ENCODE assay signal across 3 cellular contexts in the genomic region with DNA sequence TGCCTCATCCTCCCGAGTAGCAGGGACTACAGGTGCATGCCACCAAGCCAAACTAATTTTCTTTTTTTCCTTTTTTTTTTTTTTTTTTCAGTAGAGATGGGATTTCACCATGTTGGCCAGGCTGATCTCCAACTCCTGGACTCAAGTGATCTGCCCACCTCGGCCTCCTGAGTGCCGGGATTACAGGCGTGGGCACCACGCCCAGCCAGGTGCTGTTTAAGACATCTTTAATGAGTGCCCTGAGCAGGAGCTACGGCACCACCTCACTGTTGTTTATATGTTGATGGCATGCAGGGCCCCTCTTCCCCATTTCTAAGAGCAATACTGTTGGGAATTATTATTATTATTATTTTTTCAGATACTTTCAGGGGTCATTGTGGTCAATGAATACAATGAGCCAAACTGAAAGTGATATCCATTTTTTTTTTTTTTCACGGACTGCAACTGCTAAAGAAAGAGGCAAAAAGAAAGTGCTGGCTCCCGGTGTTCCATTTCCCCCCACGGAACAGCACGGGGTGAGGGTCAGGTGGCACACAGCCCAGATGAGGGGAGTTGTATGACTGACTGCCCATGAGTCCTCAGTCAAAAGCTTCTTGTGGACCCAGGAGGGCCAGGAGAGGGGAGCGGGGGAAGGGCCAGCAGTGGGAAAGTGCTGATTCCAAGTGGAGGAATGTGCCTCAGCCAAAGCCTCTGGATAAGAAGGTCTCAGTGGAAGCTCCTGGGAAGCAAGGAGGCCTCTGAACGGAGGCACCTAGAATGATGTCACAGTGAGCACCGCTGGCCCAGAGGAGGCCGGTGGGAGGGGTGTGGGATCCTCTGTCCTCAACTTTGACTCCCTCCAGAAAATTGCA.
TF ChIP-seq lines count a peak whose summit lies in the region.

No MANE protein-coding gene starts in this region.

TF ChIP-seq in A549, 52 proteins besides CTCF, POLR2A, EP300 and RAD21:
- TF ChIP-seq EHMT2 (IDR thresholded peaks at IDR 0.05; ENCODE audit: low read depth) (no peak), JUNB (IDR thresholded peaks at IDR 0.05) (no peak), CBX2 (IDR thresholded peaks at IDR 0.05; ENCODE audit: borderline replicate concordance, low read depth) (no peak), NPAS2 (CRISPR knock-in tag; IDR thresholded peaks at IDR 0.05; ENCODE audit: borderline replicate concordance) (no peak), JUN (IDR thresholded peaks at IDR 0.05) (no peak), FOSB (CRISPR knock-in tag; IDR thresholded peaks at IDR 0.05) (no peak), NR3C1 (IDR thresholded peaks at IDR 0.05) (no peak), POLR2AphosphoS2 (conservative IDR thresholded peaks at IDR 0.05; ENCODE audit: low read length) (no peak), ZSCAN20 (CRISPR knock-in tag; IDR thresholded peaks at IDR 0.05) (no peak), PBX3 (IDR thresholded peaks at IDR 0.05) (no peak), ZNF302 (CRISPR knock-in tag; IDR thresholded peaks at IDR 0.05) (no peak)

TF ChIP-seq in GM23338, 12 proteins besides CTCF, POLR2A, EP300 and RAD21 (continues in another document):
- no peak for TF ChIP-seq POLR2AphosphoS5 (IDR thresholded peaks at IDR 0.05; ENCODE audit: low read depth)
- TF ChIP-seq ZNF462 (CRISPR knock-in tag; IDR thresholded peaks at IDR 0.05): no peak
- no peak for TF ChIP-seq CREB1 (CRISPR knock-in tag; IDR thresholded peaks at IDR 0.05; ENCODE audit: low read depth)
- TF ChIP-seq, protein P1, sequence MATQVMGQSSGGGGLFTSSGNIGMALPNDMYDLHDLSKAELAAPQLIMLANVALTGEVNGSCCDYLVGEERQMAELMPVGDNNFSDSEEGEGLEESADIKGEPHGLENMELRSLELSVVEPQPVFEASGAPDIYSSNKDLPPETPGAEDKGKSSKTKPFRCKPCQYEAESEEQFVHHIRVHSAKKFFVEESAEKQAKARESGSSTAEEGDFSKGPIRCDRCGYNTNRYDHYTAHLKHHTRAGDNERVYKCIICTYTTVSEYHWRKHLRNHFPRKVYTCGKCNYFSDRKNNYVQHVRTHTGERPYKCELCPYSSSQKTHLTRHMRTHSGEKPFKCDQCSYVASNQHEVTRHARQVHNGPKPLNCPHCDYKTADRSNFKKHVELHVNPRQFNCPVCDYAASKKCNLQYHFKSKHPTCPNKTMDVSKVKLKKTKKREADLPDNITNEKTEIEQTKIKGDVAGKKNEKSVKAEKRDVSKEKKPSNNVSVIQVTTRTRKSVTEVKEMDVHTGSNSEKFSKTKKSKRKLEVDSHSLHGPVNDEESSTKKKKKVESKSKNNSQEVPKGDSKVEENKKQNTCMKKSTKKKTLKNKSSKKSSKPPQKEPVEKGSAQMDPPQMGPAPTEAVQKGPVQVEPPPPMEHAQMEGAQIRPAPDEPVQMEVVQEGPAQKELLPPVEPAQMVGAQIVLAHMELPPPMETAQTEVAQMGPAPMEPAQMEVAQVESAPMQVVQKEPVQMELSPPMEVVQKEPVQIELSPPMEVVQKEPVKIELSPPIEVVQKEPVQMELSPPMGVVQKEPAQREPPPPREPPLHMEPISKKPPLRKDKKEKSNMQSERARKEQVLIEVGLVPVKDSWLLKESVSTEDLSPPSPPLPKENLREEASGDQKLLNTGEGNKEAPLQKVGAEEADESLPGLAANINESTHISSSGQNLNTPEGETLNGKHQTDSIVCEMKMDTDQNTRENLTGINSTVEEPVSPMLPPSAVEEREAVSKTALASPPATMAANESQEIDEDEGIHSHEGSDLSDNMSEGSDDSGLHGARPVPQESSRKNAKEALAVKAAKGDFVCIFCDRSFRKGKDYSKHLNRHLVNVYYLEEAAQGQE (IDR thresholded peaks at IDR 0.05; ENCODE audit: unreplicated experiment): no peak
- TF ChIP-seq ZNF331 (CRISPR knock-in tag; IDR thresholded peaks at IDR 0.05; ENCODE audit: low read depth): no peak
- TF ChIP-seq NANOG (IDR thresholded peaks at IDR 0.05; ENCODE audit: borderline replicate concordance): no peak

TF ChIP-seq in H1, 55 proteins besides CTCF, POLR2A, EP300 and RAD21:
- TF ChIP-seq GTF2F1 (IDR thresholded peaks at IDR 0.05; ENCODE audit: borderline replicate concordance, low read depth, low read length): no peak
- no peak for TF ChIP-seq BRCA1 (IDR thresholded peaks at IDR 0.05; ENCODE audit: low read depth, low read length)
- TF ChIP-seq SAP30 (IDR thresholded peaks at IDR 0.05; ENCODE audit: insufficient read depth, insufficient replicate concordance, low read length): no peak
- no peak for TF ChIP-seq GABPA (IDR thresholded peaks at IDR 0.05; ENCODE audit: borderline replicate concordance, insufficient read depth, low read length)
- no peak for TF ChIP-seq MAFK (IDR thresholded peaks at IDR 0.05; ENCODE audit: low read depth, low read length)
- TF ChIP-seq PHF8 (conservative IDR thresholded peaks at IDR 0.05; ENCODE audit: low read depth, low read length): no peak
- no peak for TF ChIP-seq POLR2AphosphoS5 (IDR thresholded peaks at IDR 0.05; ENCODE audit: low read depth, low read length)
- TF ChIP-seq HDAC6 (IDR thresholded peaks at IDR 0.05; ENCODE audit: low read depth, low read length): no peak
- no peak for TF ChIP-seq YY1 (IDR thresholded peaks at IDR 0.05; ENCODE audit: low read depth, low read length)
- TF ChIP-seq SIN3A (conservative IDR thresholded peaks at IDR 0.05 in 1 of 2, IDR thresholded peaks at IDR 0.05 in 1 of 2; ENCODE audit: low read depth in 1 of 2, low read length in 2 of 2): no peak
- no peak for TF ChIP-seq JUN (IDR thresholded peaks at IDR 0.05; ENCODE audit: low read depth, low read length)
- TF ChIP-seq SP1 (IDR thresholded peaks at IDR 0.05; ENCODE audit: low read depth, low read length): no peak
- no peak for TF ChIP-seq TAF7 (optimal IDR thresholded peaks at IDR 0.05; ENCODE audit: borderline replicate concordance, low read depth, low read length)
- no peak for TF ChIP-seq SIX5 (IDR thresholded peaks at IDR 0.05; ENCODE audit: low read depth, low read length)
- TF ChIP-seq CBX8 (IDR thresholded peaks at IDR 0.05; ENCODE audit: borderline replicate concordance, low read depth, low read length): no peak
- TF ChIP-seq, protein P2, sequence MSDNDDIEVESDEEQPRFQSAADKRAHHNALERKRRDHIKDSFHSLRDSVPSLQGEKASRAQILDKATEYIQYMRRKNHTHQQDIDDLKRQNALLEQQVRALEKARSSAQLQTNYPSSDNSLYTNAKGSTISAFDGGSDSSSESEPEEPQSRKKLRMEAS (IDR thresholded peaks at IDR 0.05): no peak
- TF ChIP-seq, protein P3, sequence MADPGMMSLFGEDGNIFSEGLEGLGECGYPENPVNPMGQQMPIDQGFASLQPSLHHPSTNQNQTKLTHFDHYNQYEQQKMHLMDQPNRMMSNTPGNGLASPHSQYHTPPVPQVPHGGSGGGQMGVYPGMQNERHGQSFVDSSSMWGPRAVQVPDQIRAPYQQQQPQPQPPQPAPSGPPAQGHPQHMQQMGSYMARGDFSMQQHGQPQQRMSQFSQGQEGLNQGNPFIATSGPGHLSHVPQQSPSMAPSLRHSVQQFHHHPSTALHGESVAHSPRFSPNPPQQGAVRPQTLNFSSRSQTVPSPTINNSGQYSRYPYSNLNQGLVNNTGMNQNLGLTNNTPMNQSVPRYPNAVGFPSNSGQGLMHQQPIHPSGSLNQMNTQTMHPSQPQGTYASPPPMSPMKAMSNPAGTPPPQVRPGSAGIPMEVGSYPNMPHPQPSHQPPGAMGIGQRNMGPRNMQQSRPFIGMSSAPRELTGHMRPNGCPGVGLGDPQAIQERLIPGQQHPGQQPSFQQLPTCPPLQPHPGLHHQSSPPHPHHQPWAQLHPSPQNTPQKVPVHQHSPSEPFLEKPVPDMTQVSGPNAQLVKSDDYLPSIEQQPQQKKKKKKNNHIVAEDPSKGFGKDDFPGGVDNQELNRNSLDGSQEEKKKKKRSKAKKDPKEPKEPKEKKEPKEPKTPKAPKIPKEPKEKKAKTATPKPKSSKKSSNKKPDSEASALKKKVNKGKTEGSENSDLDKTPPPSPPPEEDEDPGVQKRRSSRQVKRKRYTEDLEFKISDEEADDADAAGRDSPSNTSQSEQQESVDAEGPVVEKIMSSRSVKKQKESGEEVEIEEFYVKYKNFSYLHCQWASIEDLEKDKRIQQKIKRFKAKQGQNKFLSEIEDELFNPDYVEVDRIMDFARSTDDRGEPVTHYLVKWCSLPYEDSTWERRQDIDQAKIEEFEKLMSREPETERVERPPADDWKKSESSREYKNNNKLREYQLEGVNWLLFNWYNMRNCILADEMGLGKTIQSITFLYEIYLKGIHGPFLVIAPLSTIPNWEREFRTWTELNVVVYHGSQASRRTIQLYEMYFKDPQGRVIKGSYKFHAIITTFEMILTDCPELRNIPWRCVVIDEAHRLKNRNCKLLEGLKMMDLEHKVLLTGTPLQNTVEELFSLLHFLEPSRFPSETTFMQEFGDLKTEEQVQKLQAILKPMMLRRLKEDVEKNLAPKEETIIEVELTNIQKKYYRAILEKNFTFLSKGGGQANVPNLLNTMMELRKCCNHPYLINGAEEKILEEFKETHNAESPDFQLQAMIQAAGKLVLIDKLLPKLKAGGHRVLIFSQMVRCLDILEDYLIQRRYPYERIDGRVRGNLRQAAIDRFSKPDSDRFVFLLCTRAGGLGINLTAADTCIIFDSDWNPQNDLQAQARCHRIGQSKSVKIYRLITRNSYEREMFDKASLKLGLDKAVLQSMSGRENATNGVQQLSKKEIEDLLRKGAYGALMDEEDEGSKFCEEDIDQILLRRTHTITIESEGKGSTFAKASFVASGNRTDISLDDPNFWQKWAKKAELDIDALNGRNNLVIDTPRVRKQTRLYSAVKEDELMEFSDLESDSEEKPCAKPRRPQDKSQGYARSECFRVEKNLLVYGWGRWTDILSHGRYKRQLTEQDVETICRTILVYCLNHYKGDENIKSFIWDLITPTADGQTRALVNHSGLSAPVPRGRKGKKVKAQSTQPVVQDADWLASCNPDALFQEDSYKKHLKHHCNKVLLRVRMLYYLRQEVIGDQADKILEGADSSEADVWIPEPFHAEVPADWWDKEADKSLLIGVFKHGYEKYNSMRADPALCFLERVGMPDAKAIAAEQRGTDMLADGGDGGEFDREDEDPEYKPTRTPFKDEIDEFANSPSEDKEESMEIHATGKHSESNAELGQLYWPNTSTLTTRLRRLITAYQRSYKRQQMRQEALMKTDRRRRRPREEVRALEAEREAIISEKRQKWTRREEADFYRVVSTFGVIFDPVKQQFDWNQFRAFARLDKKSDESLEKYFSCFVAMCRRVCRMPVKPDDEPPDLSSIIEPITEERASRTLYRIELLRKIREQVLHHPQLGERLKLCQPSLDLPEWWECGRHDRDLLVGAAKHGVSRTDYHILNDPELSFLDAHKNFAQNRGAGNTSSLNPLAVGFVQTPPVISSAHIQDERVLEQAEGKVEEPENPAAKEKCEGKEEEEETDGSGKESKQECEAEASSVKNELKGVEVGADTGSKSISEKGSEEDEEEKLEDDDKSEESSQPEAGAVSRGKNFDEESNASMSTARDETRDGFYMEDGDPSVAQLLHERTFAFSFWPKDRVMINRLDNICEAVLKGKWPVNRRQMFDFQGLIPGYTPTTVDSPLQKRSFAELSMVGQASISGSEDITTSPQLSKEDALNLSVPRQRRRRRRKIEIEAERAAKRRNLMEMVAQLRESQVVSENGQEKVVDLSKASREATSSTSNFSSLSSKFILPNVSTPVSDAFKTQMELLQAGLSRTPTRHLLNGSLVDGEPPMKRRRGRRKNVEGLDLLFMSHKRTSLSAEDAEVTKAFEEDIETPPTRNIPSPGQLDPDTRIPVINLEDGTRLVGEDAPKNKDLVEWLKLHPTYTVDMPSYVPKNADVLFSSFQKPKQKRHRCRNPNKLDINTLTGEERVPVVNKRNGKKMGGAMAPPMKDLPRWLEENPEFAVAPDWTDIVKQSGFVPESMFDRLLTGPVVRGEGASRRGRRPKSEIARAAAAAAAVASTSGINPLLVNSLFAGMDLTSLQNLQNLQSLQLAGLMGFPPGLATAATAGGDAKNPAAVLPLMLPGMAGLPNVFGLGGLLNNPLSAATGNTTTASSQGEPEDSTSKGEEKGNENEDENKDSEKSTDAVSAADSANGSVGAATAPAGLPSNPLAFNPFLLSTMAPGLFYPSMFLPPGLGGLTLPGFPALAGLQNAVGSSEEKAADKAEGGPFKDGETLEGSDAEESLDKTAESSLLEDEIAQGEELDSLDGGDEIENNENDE (IDR thresholded peaks at IDR 0.05; ENCODE audit: insufficient replicate concordance, low read length): no peak
- TF ChIP-seq HDAC2 (IDR thresholded peaks at IDR 0.05; ENCODE audit: borderline replicate concordance in 1 of 2, low read depth in 2 of 2, low read length in 2 of 2): no peak
- no peak for TF ChIP-seq KDM1A (IDR thresholded peaks at IDR 0.05; ENCODE audit: borderline replicate concordance, low read length)
